ENCODE assay signal across 22 cellular contexts in genomic region chr13:110973007-110973700, GRCh38.
"Had no signal": no experiment of that assay in that cellular context is flagged by ENCODE, and none has a peak within 500 bp of the region (broad histone marks: within the 10 kb centered on the region; RNA-seq: fewer than 3 reads in every experiment).

No MANE protein-coding gene starts in this region.

- H3K4me1 ChIP-seq: esophagus squamous epithelium, gastrocnemius medialis, prostate gland, sigmoid colon, stomach, thyroid gland, vagina had no signal

- H3K9me3 Mint-ChIP-seq: stimulated activated effector memory CD8-positive, alpha-beta T cell treated with anti-CD3 and anti-CD28 coated beads, Interleukin-12 subunit alpha, Interleukin-12 subunit beta, amount 100 ng/mL, for 72 hours had no signal

- H3K36me3 Mint-ChIP-seq: stimulated activated effector memory CD8-positive, alpha-beta T cell treated with anti-CD3 and anti-CD28 coated beads, Interleukin-12 subunit alpha, Interleukin-12 subunit beta, amount 100 ng/mL, for 72 hours had no signal

- DNase-seq: effector memory CD4-positive, alpha-beta T cell; erythroblast; esophagus squamous epithelium; gastrocnemius medialis; head of caudate nucleus; kidney; mammary epithelial cell; naive thymus-derived CD8-positive, alpha-beta T cell; nephron progenitor cell; nucleus accumbens; right cardiac atrium; sigmoid colon; stimulated activated CD4-positive, alpha-beta T cell treated with anti-CD3 and anti-CD28 coated beads, Interleukin-2, amount 100 ng/mL, for 24 hours; stimulated activated CD4-positive, alpha-beta T cell treated with anti-CD3 and anti-CD28 coated beads, Interleukin-4, amount 100 ng/mL, for 24 hours; stimulated activated naive CD4-positive, alpha-beta T cell treated with Interleukin-2 at 50 U/mL for 16 hours; stomach; thyroid gland; trophoblast cell had no signal

- H3K27me3 ChIP-seq: esophagus squamous epithelium, gastrocnemius medialis, sigmoid colon, stomach, thyroid gland, vagina had no signal

- H3K4me3 Mint-ChIP-seq: naive thymus-derived CD8-positive, alpha-beta T cell; nephron progenitor cell; stimulated activated effector memory CD8-positive, alpha-beta T cell treated with anti-CD3 and anti-CD28 coated beads, Interleukin-12 subunit alpha, Interleukin-12 subunit beta, amount 100 ng/mL, for 72 hours had no signal

- H3K36me3 ChIP-seq: esophagus squamous epithelium, gastrocnemius medialis, prostate gland, sigmoid colon, stomach, thyroid gland, vagina had no signal

- ATAC-seq: gastrocnemius medialis; left lobe of liver; naive thymus-derived CD8-positive, alpha-beta T cell; right cardiac atrium; stimulated activated effector memory CD8-positive, alpha-beta T cell treated with anti-CD3 and anti-CD28 coated beads, Interleukin-12 subunit alpha, Interleukin-12 subunit beta, amount 100 ng/mL, for 72 hours had no signal

- H3K27ac Mint-ChIP-seq: naive thymus-derived CD8-positive, alpha-beta T cell; nephron progenitor cell; stimulated activated effector memory CD8-positive, alpha-beta T cell treated with anti-CD3 and anti-CD28 coated beads, Interleukin-12 subunit alpha, Interleukin-12 subunit beta, amount 100 ng/mL, for 72 hours had no signal

- H3K9me3 ChIP-seq: esophagus squamous epithelium, gastrocnemius medialis, prostate gland, sigmoid colon, thyroid gland, vagina had no signal

- H3K4me3 ChIP-seq: esophagus squamous epithelium, gastrocnemius medialis, prostate gland, sigmoid colon, stomach, thyroid gland, vagina had no signal

- H3K27ac ChIP-seq: esophagus squamous epithelium, gastrocnemius medialis, prostate gland, sigmoid colon, stomach, thyroid gland, vagina had no signal

- H3K4me1 Mint-ChIP-seq: naive thymus-derived CD8-positive, alpha-beta T cell; nephron progenitor cell; stimulated activated effector memory CD8-positive, alpha-beta T cell treated with anti-CD3 and anti-CD28 coated beads, Interleukin-12 subunit alpha, Interleukin-12 subunit beta, amount 100 ng/mL, for 72 hours had no signal
